19 cellular contexts compared by ENCODE assay signal in the genomic region with DNA sequence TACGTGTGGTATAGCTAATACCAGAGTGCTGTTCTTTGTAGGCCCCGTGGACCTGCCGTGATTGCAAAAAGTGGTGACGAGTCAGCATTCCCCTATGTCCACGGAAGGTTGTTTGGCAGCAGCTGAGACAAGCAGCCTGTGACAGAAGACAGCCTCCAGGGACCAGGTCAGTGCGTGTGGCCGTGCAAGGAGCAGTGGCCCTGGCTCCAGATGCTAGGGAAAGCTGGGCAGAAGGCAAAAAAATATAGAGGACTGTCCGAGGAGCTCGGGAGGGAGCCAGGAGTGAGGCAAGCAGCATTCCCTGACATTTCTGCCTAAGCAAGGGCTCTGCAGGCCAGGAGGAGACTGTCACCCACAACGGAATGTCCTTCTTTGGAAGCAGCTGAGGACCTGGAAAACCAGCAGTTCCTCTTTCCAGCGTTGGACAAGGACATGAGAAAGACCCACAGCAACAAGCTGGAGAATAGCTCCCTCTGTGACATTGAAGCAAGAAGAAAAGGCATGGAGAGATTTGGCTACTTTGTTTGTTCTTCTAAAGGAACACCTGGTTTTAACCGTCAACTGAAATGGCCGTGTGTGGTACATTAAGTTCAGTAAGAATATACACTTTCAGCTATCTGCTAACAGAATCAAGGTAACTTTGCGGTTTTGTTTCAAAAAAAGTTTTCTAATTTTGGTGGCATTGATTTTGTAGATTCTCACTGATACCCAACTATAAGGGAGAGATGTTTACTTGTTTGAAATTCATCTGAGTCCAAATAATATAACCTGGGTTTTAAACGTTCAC. TPM values are rescaled to one million over a fixed set of nuclear protein-coding genes. Genes with fewer than 3 reads are reported as not detected.
DNase-seq lines count a peak whose midpoint lies in the region; ATAC-seq and TF ChIP-seq lines count a peak whose summit lies in the region.
"Had no signal": no experiment of that assay in that cellular context is flagged by ENCODE, and none has a peak within 500 bp of the region (broad histone marks: within the 10 kb centered on the region; RNA-seq: fewer than 3 reads in every experiment).

No MANE protein-coding gene starts in this region.

- H3K79me2 ChIP-seq in ACC112 (ENCODE audit: control insufficient read depth, insufficient read depth, low read length, unreplicated experiment): peaks cover 3% of the 10 kb centered on the region

- ATAC-seq in Right ventricle myocardium superior (ENCODE audit: poor library complexity) (peak; percentile 78), GM19463 (IDR thresholded peaks at IDR 0.05; ENCODE audit: unreplicated experiment) (no peak)
- ATAC-seq: activated CD4-positive, alpha-beta T cell treated with anti-CD3 and anti-CD28 coated beads for 36 hours; foreskin keratinocyte; mucosa of descending colon had no signal

- H3K36me3 ChIP-seq in ACC112 (ENCODE audit: insufficient read depth, low read length): no peaks in the 10 kb centered on the region; the same call in none of the 2 replicates
- no peaks in the 10 kb centered on the region for H3K36me3 ChIP-seq in adipocyte (ENCODE audit: control insufficient read depth, insufficient read depth, low read length, severe bottlenecking)
- H3K36me3 ChIP-seq in prostate gland: no peaks in the 10 kb centered on the region

- no peak for TF ChIP-seq CTCF in prostate gland (IDR thresholded peaks at IDR 0.05)

- 25% methylated on average over 15 of the region's 15 CpGs for WGBS in prostate gland

- H3K4me3 ChIP-seq in ACC112 (ENCODE audit: low read depth, low read length): peak overlapping the region; percentile 18; the same call in 1 of the 2 replicates
- H3K4me3 ChIP-seq in adipocyte (ENCODE audit: low read length): peak overlapping the region; percentile 0
- H3K4me3 ChIP-seq in prostate gland: no peak overlapping the region
- H3K4me3 ChIP-seq: mucosa of descending colon had no signal

- peak overlapping the region; percentile 27 for H3K9ac ChIP-seq in adipocyte (ENCODE audit: low read length)
- H3K9ac ChIP-seq: KMS-11 had no signal

- TF ChIP-seq POLR2A in prostate gland (IDR thresholded peaks at IDR 0.05): no peak

- H2AFZ ChIP-seq in ACC112 (ENCODE audit: low read length, unreplicated experiment): no peak overlapping the region

- H3K27me3 ChIP-seq in ACC112 (ENCODE audit: insufficient read depth, low read length) (no peaks in the 10 kb centered on the region), adipocyte (replicated peaks; ENCODE audit: control insufficient read depth, insufficient read depth, low read length) (no peaks in the 10 kb centered on the region), prostate gland (replicated peaks; ENCODE audit: insufficient read depth) (no peaks in the 10 kb centered on the region)
- H3K27me3 ChIP-seq: foreskin keratinocyte had no signal

- intact Hi-C loops in Right ventricle myocardium superior (cut with DNase I): no loop called here
- intact Hi-C loops in prostate gland (cut with DNase I): no loop called here

- H3K4me1 ChIP-seq in ACC112 (ENCODE audit: control insufficient read depth, insufficient read depth, low read length, unreplicated experiment) (peaks cover 23% of the 10 kb centered on the region), adipocyte (ENCODE audit: control insufficient read depth, insufficient read depth, low read length) (peaks cover 21% of the 10 kb centered on the region), prostate gland (replicated peaks) (no peaks in the 10 kb centered on the region)
- H3K4me1 ChIP-seq: foreskin keratinocyte had no signal

- H3K9me3 ChIP-seq in adipocyte (ENCODE audit: control insufficient read depth, low read length) (no peaks in the 10 kb centered on the region), prostate gland (no peaks in the 10 kb centered on the region)
- H3K9me3 ChIP-seq: mucosa of descending colon had no signal

- H3K27ac ChIP-seq in ACC112 (ENCODE audit: low read depth, low read length) (no peak overlapping the region), prostate gland (peak overlapping the region; percentile 9 to 39)
- H3K27ac ChIP-seq: foreskin keratinocyte, KMS-11 had no signal

- DNase-seq in adipocyte (ENCODE audit: low read depth) (no peak), Right ventricle myocardium superior (peak; percentile 63), prostate gland (ENCODE audit: low spot score) (peak; percentile 13), A172 (ENCODE audit: low spot score) (no peak), EL (no peak), NCI-H226 (no peak)
- DNase-seq: activated CD4-positive, alpha-beta T cell treated with anti-CD3 and anti-CD28 coated beads for 36 hours; activated T-cell treated with anti-CD3 and anti-CD28 coated beads, Interleukin-2, amount 50 U/mL, for 24 hours; effector CD4-positive, alpha-beta T cell; foreskin keratinocyte; GOT3; immature natural killer cell; mucosa of descending colon; NCI-H1436 treated with DMSO at 0.1 percent for 48 hours; NCI-H510A had no signal

RNA-seq across cellular contexts. Expression of gene NPAS2, which starts 58.3 kb away (rescaled TPM):
- total RNA-seq in Right ventricle myocardium superior: 38.0 TPM
- total RNA-seq in prostate gland: 10 to 100 TPM; 24.2 to 45.8 TPM
- total RNA-seq in A172 (2014; rRNA removed; shearing (Covaris generic)): 3.7 and 5.2 TPM in 2 replicates
- total RNA-seq: OCI-LY7 had no signal

Comparison
In these comparisons a context has a peak if more than half of its experiments do, and no peak if none do; other contexts are left out.
1. H3K4me3 ChIP-seq: peak in ACC112 (single experiment) and adipocyte (single experiment); none in prostate gland (0 of 2).
2. DNase-seq: peak in Right ventricle myocardium superior (single experiment) and prostate gland (single experiment); none in adipocyte (single experiment), A172 (single experiment), EL (single experiment) and NCI-H226 (single experiment).